Comparison of ENCODE assay signal across 8 cellular contexts in genomic region chr4:147866532-147867271, GRCh38.
DNase-seq lines count a peak whose midpoint lies in the region; ATAC-seq and TF ChIP-seq lines count a peak whose summit lies in the region.

No MANE protein-coding gene starts in this region.

- no peaks in the 10 kb centered on the region for H3K36me3 ChIP-seq in SU-DHL-6 (ENCODE audit: low read length)
- peaks cover 13% of the 10 kb centered on the region for H3K36me3 ChIP-seq in adipocyte (ENCODE audit: control insufficient read depth, insufficient read depth, low read length, severe bottlenecking)
- peaks cover 0 to 20% of the 10 kb centered on the region in 2 donors for H3K36me3 ChIP-seq in psoas muscle (ENCODE audit: insufficient read depth in 1 of 2, low read depth in 1 of 2)

- no peak overlapping the region for H3K4me2 ChIP-seq in SU-DHL-6 (ENCODE audit: low read depth, low read length, poor library complexity, severe bottlenecking)

- no peak overlapping the region for H3K9ac ChIP-seq in SU-DHL-6 (ENCODE audit: low read length)
- H3K9ac ChIP-seq in adipocyte (ENCODE audit: low read length), result peak overlapping the region; percentile 36

- H3K79me2 ChIP-seq in SU-DHL-6 (ENCODE audit: insufficient read depth, low read length), result no peaks in the 10 kb centered on the region

- no peaks in the 10 kb centered on the region for H3F3A ChIP-seq in SU-DHL-6 (ENCODE audit: insufficient read depth)

- H2AFZ ChIP-seq in SU-DHL-6 (ENCODE audit: low read depth, low read length, severe bottlenecking), result peak overlapping the region; percentile 36

- no peaks in the 10 kb centered on the region for H3K9me2 ChIP-seq in SU-DHL-6 (replicated peaks; ENCODE audit: insufficient read depth, low read length)

- H3K27me3 ChIP-seq in SU-DHL-6 (ENCODE audit: low read length) (no peaks in the 10 kb centered on the region), adipocyte (replicated peaks; ENCODE audit: control insufficient read depth, insufficient read depth, low read length) (no peaks in the 10 kb centered on the region), psoas muscle (ENCODE audit: insufficient read depth in 3 of 3, low read length in 2 of 3) (no peaks in the 10 kb centered on the region)

- intact Hi-C loops in left cardiac atrium (cut with DNase I), result loop anchor here (1.0 to 5.0 kb wide), 3 partner anchors 134 to 158 kb away; partner anchors contain the start of gene ARHGAP10 (in 1 of the 2)
- intact Hi-C loops in psoas muscle (cut with DNase I), result loop anchor here (1.0 to 5.0 kb wide), 3 partner anchors 158 to 349 kb away; no protein-coding TSS in a partner anchor

- H3K9me3 ChIP-seq in SU-DHL-6 (ENCODE audit: insufficient read depth, low read length), result no peaks in the 10 kb centered on the region
- H3K9me3 ChIP-seq in adipocyte (ENCODE audit: control insufficient read depth, low read length), result no peaks in the 10 kb centered on the region
- no peaks in the 10 kb centered on the region for H3K9me3 ChIP-seq in psoas muscle

- WGBS in psoas muscle, 3 donors, result 39 to 41% (median 41%) methylated on average over 2 of the region's 2 CpGs

- H3K27ac ChIP-seq in SU-DHL-6 (ENCODE audit: low read depth, low read length) (no peak overlapping the region), psoas muscle (peak overlapping the region; percentile 26)

- H3K4me1 ChIP-seq in adipocyte (ENCODE audit: control insufficient read depth, insufficient read depth, low read length) (peaks cover 42% of the 10 kb centered on the region), psoas muscle (peaks cover 24% of the 10 kb centered on the region)

- H3K4me3 ChIP-seq in GM12875 (ENCODE audit: low read depth, low read length) (no peak overlapping the region), SU-DHL-6 (ENCODE audit: insufficient read depth, low read length, poor library complexity, severe bottlenecking) (no peak overlapping the region), adipocyte (ENCODE audit: low read length) (no peak overlapping the region), psoas muscle (no peak overlapping the region)

- DNase-seq in NCI-H1105 treated with DMSO at 0.1 percent for 48 hours (lab: John Stamatoyannopoulos, UW) (peak; percentile 65), adipocyte (ENCODE audit: low read depth) (peak; percentile 97), left cardiac atrium (peak; percentile 93), psoas muscle (peak; percentile 89 to 95), cortex of kidney (lab: John Stamatoyannopoulos, UW) (no peak)

- H4K20me1 ChIP-seq in SU-DHL-6 (ENCODE audit: low read depth, low read length), result no peaks in the 10 kb centered on the region

- peak; percentile 85 for TF ChIP-seq CTCF in GM12875 (IDR thresholded peaks at IDR 0.05; ENCODE audit: borderline replicate concordance, insufficient read depth, low read depth, low read length)
- peak; percentile 98 for TF ChIP-seq CTCF in SU-DHL-6 (IDR thresholded peaks at IDR 0.05; ENCODE audit: insufficient read depth, low read length, poor library complexity, severe bottlenecking)
- peak; percentile 100 for TF ChIP-seq CTCF in psoas muscle (IDR thresholded peaks at IDR 0.05)

- ATAC-seq in HG02678 (IDR thresholded peaks at IDR 0.05; ENCODE audit: unreplicated experiment) (peak; percentile 83), left cardiac atrium (peak; percentile 90 to 91), psoas muscle (peak; percentile 91 to 93 (median 92))
